33 cellular contexts compared by ENCODE assay signal in the genomic region with DNA sequence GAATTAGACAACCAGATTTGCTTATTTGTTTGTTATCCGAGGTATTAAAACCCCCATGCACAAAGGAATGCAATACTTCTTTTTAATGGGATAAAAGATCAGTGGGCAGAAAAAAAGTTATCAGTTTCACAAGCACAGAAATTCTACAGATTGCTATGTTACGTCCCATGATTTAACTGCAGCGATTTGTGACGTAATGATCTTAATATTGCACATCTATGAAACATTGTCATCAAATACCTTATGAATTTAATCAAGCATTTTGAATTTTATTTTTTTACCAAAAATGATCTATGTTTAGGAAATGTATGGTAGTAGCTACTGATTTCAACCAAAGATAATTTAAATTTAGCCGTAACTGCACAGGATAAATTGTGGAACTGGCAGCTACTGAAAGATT.
"Had no signal": no experiment of that assay in that cellular context is flagged by ENCODE, and none has a peak within 500 bp of the region (broad histone marks: within the 10 kb centered on the region; RNA-seq: fewer than 3 reads in every experiment).

No MANE protein-coding gene starts in this region.

- FAIRE-seq: astrocyte, bronchial epithelial cell had no signal

- H3K9me3 ChIP-seq: adrenal gland, ascending aorta, body of pancreas, breast epithelium had no signal

- H3K4me3 ChIP-seq: adrenal gland, ascending aorta, body of pancreas, breast epithelium, cardiac muscle cell had no signal

- H3K27ac ChIP-seq: adrenal gland, ascending aorta, body of pancreas, brain microvascular endothelial cell, breast epithelium, cardiac muscle cell had no signal

- ATAC-seq: activated naive CD4-positive, alpha-beta T cell treated with anti-CD3 and anti-CD28 coated beads, Interleukin-2, amount 50 U/mL, for 72 hours; activated naive CD8-positive, alpha-beta T cell treated with anti-CD3 and anti-CD28 coated beads, Interleukin-2, amount 50 U/mL, for 24 hours; activated T-cell treated with anti-CD3 and anti-CD28 coated beads, Interleukin-2, amount 50 U/mL, for 4 hours; activated T-cell treated with anti-CD3 and anti-CD28 coated beads, Interleukin-2, amount 50 U/mL, for 72 hours; activated T-helper 17 cell treated with anti-CD3 and anti-CD28 coated beads, Interleukin-2, amount 50 U/mL, for 72 hours; body of pancreas had no signal

- H3K27me3 ChIP-seq: adrenal gland, ascending aorta, body of pancreas, brain microvascular endothelial cell, breast epithelium, cardiac muscle cell had no signal

- DNase-seq: activated effector memory CD4-positive, alpha-beta T cell treated with anti-CD3 and anti-CD28 coated beads, Interleukin-2, amount 50 U/mL, for 16 hours; activated effector memory CD4-positive, alpha-beta T cell treated with Interleukin-2 at 50 U/mL for 16 hours; activated gamma-delta T cell; activated gamma-delta T cell treated with Interleukin-2 at 50 U/mL for 16 hours; activated naive CD4-positive, alpha-beta T cell; activated naive CD4-positive, alpha-beta T cell treated with anti-CD3 and anti-CD28 coated beads for 36 hours; activated naive CD4-positive, alpha-beta T cell treated with anti-CD3 and anti-CD28 coated beads, Interleukin-2, amount 10 ng/mL, durations not matched to agents 7 days and 5 days; activated naive CD4-positive, alpha-beta T cell treated with anti-CD3 and anti-CD28 coated beads, Interleukin-2, amount 50 U/mL, for 16 hours; activated naive CD4-positive, alpha-beta T cell treated with Interleukin-2 at 50 U/mL for 16 hours; activated naive CD8-positive, alpha-beta T cell treated with anti-CD3 and anti-CD28 coated beads for 36 hours; activated naive CD8-positive, alpha-beta T cell treated with anti-CD3 and anti-CD28 coated beads, Interleukin-2, amount 10 ng/mL, durations not matched to agents 7 days and 5 days; activated naive CD8-positive, alpha-beta T cell treated with anti-CD3 and anti-CD28 coated beads, Interleukin-2, amount 50 U/mL, for 24 hours; activated T-cell treated with anti-CD3 and anti-CD28 coated beads, Interleukin-2, amount 50 U/mL, for 24 hours; activated T-cell treated with anti-CD3 and anti-CD28 coated beads, Interleukin-2, amount 50 U/mL, for 4 hours; activated T-cell treated with anti-CD3 and anti-CD28 coated beads, Interleukin-2, amount 50 U/mL, for 48 hours; activated T-cell treated with anti-CD3 and anti-CD28 coated beads, Interleukin-2, amount 50 U/mL, for 72 hours; adrenal gland; amniotic stem cell; amygdala; anterior cingulate cortex; aorta; body of pancreas; brain microvascular endothelial cell; caudate nucleus; central memory CD4-positive, alpha-beta T cell; cerebellar nuclear complex had no signal

- H3K36me3 ChIP-seq: adrenal gland, ascending aorta, brain microvascular endothelial cell, breast epithelium, cardiac muscle cell had no signal
